In genomic region chr17:20300399-20301037, GRCh38 we compare ENCODE assay signal across 15 cellular contexts.
DNase-seq lines count a peak whose midpoint lies in the region; ATAC-seq and TF ChIP-seq lines count a peak whose summit lies in the region.
"Had no signal": no experiment of that assay in that cellular context is flagged by ENCODE, and none has a peak within 500 bp of the region (broad histone marks: within the 10 kb centered on the region; RNA-seq: fewer than 3 reads in every experiment).

No MANE protein-coding gene starts in this region.

- peak; percentile 83 for DNase-seq in AG10803 (ENCODE audit: low read depth)
- peak; percentile 45 for DNase-seq in glomerular visceral epithelial cell (ENCODE audit: extremely low spot score)
- DNase-seq in pons (ENCODE audit: low spot score): peak; percentile 32
- no peak for DNase-seq in GM20000 (ENCODE audit: low spot score)
- no peak for DNase-seq in stimulated activated CD4-positive, alpha-beta T cell treated with anti-CD3 and anti-CD28 coated beads, Interleukin-4, amount 100 ng/mL, for 24 hours
- DNase-seq in stimulated activated CD4-positive, alpha-beta T cell treated with anti-CD3 and anti-CD28 coated beads, Interleukin-1b, Interleukin-23, amount 100 ng/mL, for 48 hours: no peak
- DNase-seq: activated CD4-positive, alpha-beta memory T cell treated with anti-CD3 and anti-CD28 coated beads, Interleukin-2, amount 10 ng/mL, durations not matched to agents 7 days and 5 days; activated naive CD8-positive, alpha-beta T cell treated with anti-CD3 and anti-CD28 coated beads, Interleukin-2, amount 10 ng/mL, durations not matched to agents 7 days and 5 days; CD4-positive, alpha-beta T cell; NCI-H524 treated with DMSO at 0.1 percent for 48 hours; stimulated activated CD4-positive, alpha-beta T cell treated with anti-CD3 and anti-CD28 coated beads, Interleukin-2, amount 100 ng/mL, for 48 hours; SW 1271 had no signal

- no peak for TF ChIP-seq CTCF in AG10803 (conservative IDR thresholded peaks at IDR 0.05; ENCODE audit: low read length)
- TF ChIP-seq CTCF in GM20000 (IDR thresholded peaks at IDR 0.05; ENCODE audit: extremely low read depth, missing control alignments): no peak

- H3K4me3 ChIP-seq in AG10803 (ENCODE audit: low read length): no peak overlapping the region
- H3K4me3 ChIP-seq: gastroesophageal sphincter had no signal

- ATAC-seq in SK-N-SH treated with all-trans-retinoic acid at 6 μM for 48 hours (peak; percentile 96), GM18909 (IDR thresholded peaks at IDR 0.05; ENCODE audit: poor library complexity, unreplicated experiment) (no peak)
- ATAC-seq: gastroesophageal sphincter had no signal

TF ChIP-seq in SK-N-SH treated with all-trans-retinoic acid at 6 μM for 48 hours, 23 proteins besides CTCF, POLR2A, EP300 and RAD21:
- TF ChIP-seq GLIS3 (CRISPR knock-in tag; IDR thresholded peaks at IDR 0.05) (no peak), CSDC2 (CRISPR knock-in tag; IDR thresholded peaks at IDR 0.05) (0 out of 2 replicates have a peak, but pooled peaks have one; percentile 46), ISL1 (CRISPR knock-in tag; IDR thresholded peaks at IDR 0.05) (0 out of 2 replicates have a peak, but pooled peaks have one; percentile 5), RARB (CRISPR knock-in tag; IDR thresholded peaks at IDR 0.05) (no peak)

Comparison
In these comparisons a context has a peak if more than half of its experiments do, and no peak if none do; other contexts are left out.
1. DNase-seq: peak in AG10803 (single experiment), glomerular visceral epithelial cell (single experiment) and pons (single experiment); none in GM20000 (single experiment), stimulated activated CD4-positive, alpha-beta T cell treated with anti-CD3 and anti-CD28 coated beads, Interleukin-4, amount 100 ng/mL, for 24 hours (single experiment) and stimulated activated CD4-positive, alpha-beta T cell treated with anti-CD3 and anti-CD28 coated beads, Interleukin-1b, Interleukin-23, amount 100 ng/mL, for 48 hours (single experiment).